ENCODE assay signal across 23 cellular contexts in the genomic region with DNA sequence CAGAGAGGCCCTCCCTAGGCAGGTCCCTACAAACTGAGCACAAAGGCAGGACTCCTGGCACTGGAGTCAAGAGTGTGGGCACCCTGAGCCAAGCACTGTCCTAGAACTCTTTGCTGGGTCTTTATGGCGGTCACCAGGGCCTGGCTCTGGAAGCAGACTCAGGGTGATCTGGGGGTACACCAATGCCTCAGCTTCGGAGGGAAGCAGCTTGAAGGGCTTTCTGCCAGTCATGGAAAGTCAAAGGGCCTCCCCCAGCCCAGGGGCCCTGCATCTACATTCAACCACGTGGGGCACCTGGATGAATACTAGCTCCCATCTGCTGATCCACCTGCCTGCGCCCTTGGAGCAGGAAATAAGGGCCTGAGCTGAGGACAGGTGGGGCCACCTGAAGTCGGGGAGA. TPM values are rescaled to one million over a fixed set of nuclear protein-coding genes. Genes with fewer than 3 reads are reported as not detected.
DNase-seq lines count a peak whose midpoint lies in the region; ATAC-seq and TF ChIP-seq lines count a peak whose summit lies in the region.
"Had no signal": no experiment of that assay in that cellular context is flagged by ENCODE, and none has a peak within 500 bp of the region (broad histone marks: within the 10 kb centered on the region; RNA-seq: fewer than 3 reads in every experiment).

No MANE protein-coding gene starts in this region.

- ATAC-seq in Right ventricle myocardium inferior = no peak
- ATAC-seq in stimulated activated effector memory CD8-positive, alpha-beta T cell treated with anti-CD3 and anti-CD28 coated beads, Interleukin-12 subunit alpha, Interleukin-12 subunit beta, amount 100 ng/mL, for 72 hours = no peak
- no peak for ATAC-seq in CD4-positive, alpha-beta T cell (ENCODE audit: poor library complexity)
- no peak for ATAC-seq in HG02840 (IDR thresholded peaks at IDR 0.05; ENCODE audit: low FRiP score, unreplicated experiment)
- no peak for ATAC-seq in natural killer cell
- ATAC-seq: HCT116 had no signal

- no peak overlapping the region for H3K4me3 ChIP-seq in left ventricle myocardium inferior
- H3K4me3 ChIP-seq in coronary artery = no peak overlapping the region
- H3K4me3 ChIP-seq: BLaER1 had no signal

- H3K27me3 Mint-ChIP-seq in CD4-positive, alpha-beta T cell = peaks cover 9% of the 10 kb centered on the region
- H3K27me3 Mint-ChIP-seq in natural killer cell (ENCODE audit: low read depth in 2 of 2) = peaks cover 11 to 13% of the 10 kb centered on the region in 2 donors

- TF ChIP-seq CTCF in left ventricle myocardium inferior (IDR thresholded peaks at IDR 0.05; ENCODE audit: borderline replicate concordance) = no peak
- TF ChIP-seq CTCF in coronary artery (IDR thresholded peaks at IDR 0.05) = no peak
- TF ChIP-seq CTCF in CD4-positive, alpha-beta T cell (IDR thresholded peaks at IDR 0.05) = no peak
- TF ChIP-seq CTCF in natural killer cell (IDR thresholded peaks at IDR 0.05) = no peak

- no peaks in the 10 kb centered on the region for H3K36me3 Mint-ChIP-seq in stimulated activated effector memory CD8-positive, alpha-beta T cell treated with anti-CD3 and anti-CD28 coated beads, Interleukin-12 subunit alpha, Interleukin-12 subunit beta, amount 100 ng/mL, for 72 hours
- H3K36me3 Mint-ChIP-seq in CD4-positive, alpha-beta T cell (ENCODE audit: low read depth) = no peaks in the 10 kb centered on the region
- no peaks in the 10 kb centered on the region for H3K36me3 Mint-ChIP-seq in natural killer cell
- H3K36me3 Mint-ChIP-seq: CD4-positive, CD25-positive, alpha-beta regulatory T cell; CD8-positive, alpha-beta memory T cell had no signal

- DNase-seq in Right ventricle myocardium inferior (ENCODE audit: missing footprints) (peak; percentile 48), left ventricle myocardium inferior (no peak), coronary artery (ENCODE audit: low spot score) (peak; percentile 60), islet precursor cell (peak; percentile 36), natural killer cell (no peak)
- no peak for DNase-seq in stimulated activated effector memory CD8-positive, alpha-beta T cell treated with anti-CD3 and anti-CD28 coated beads, Interleukin-12 subunit alpha, Interleukin-12 subunit beta, amount 100 ng/mL, for 72 hours (ENCODE audit: low spot score in 2 of 2)
- no peak for DNase-seq in CD4-positive, alpha-beta T cell
- DNase-seq: Calu3; CD4-positive, CD25-positive, alpha-beta regulatory T cell; CD8-positive, alpha-beta memory T cell; DMS53; DMS79 treated with DMSO at 0.1 percent for 48 hours; GF-D8; H9 had no signal

- peak overlapping the region; percentile 48 for H3K27ac Mint-ChIP-seq in stimulated activated effector memory CD8-positive, alpha-beta T cell treated with anti-CD3 and anti-CD28 coated beads, Interleukin-12 subunit alpha, Interleukin-12 subunit beta, amount 100 ng/mL, for 72 hours
- no peak overlapping the region for H3K27ac Mint-ChIP-seq in CD4-positive, alpha-beta T cell
- no peak overlapping the region for H3K27ac Mint-ChIP-seq in natural killer cell
- H3K27ac Mint-ChIP-seq: B cell had no signal

- H3K4me1 Mint-ChIP-seq in stimulated activated effector memory CD8-positive, alpha-beta T cell treated with anti-CD3 and anti-CD28 coated beads, Interleukin-12 subunit alpha, Interleukin-12 subunit beta, amount 100 ng/mL, for 72 hours = no peaks in the 10 kb centered on the region
- H3K4me1 Mint-ChIP-seq in CD4-positive, alpha-beta T cell (ENCODE audit: low read depth) = no peaks in the 10 kb centered on the region
- no peaks in the 10 kb centered on the region for H3K4me1 Mint-ChIP-seq in natural killer cell
- H3K4me1 Mint-ChIP-seq: B cell; CD4-positive, CD25-positive, alpha-beta regulatory T cell; CD8-positive, alpha-beta memory T cell had no signal

- peaks cover 9% of the 10 kb centered on the region for H3K4me1 ChIP-seq in left ventricle myocardium inferior

- no peak overlapping the region for H3K4me3 Mint-ChIP-seq in stimulated activated effector memory CD8-positive, alpha-beta T cell treated with anti-CD3 and anti-CD28 coated beads, Interleukin-12 subunit alpha, Interleukin-12 subunit beta, amount 100 ng/mL, for 72 hours
- no peak overlapping the region for H3K4me3 Mint-ChIP-seq in CD4-positive, alpha-beta T cell
- no peak overlapping the region for H3K4me3 Mint-ChIP-seq in natural killer cell
- H3K4me3 Mint-ChIP-seq: B cell; CD4-positive, CD25-positive, alpha-beta regulatory T cell; CD8-positive, alpha-beta memory T cell; H9 had no signal

- no peaks in the 10 kb centered on the region for H3K9me3 ChIP-seq in left ventricle myocardium inferior (replicated peaks)
- no peaks in the 10 kb centered on the region for H3K9me3 ChIP-seq in CD4-positive, alpha-beta T cell (ENCODE audit: control insufficient read depth, low read length)

- H3K27ac ChIP-seq in left ventricle myocardium inferior (replicated peaks) (no peak overlapping the region), coronary artery (no peak overlapping the region)
- H3K27ac ChIP-seq in CD4-positive, alpha-beta T cell (ENCODE audit: low read depth, low read length) = no peak overlapping the region
- H3K27ac ChIP-seq: 22Rv1, BLaER1, C4-2B had no signal

- POLR2A ChIA-PET in CD4-positive, alpha-beta T cell (lab: Charles Lee) = no interaction called here

- no peaks in the 10 kb centered on the region for H3K36me3 ChIP-seq in left ventricle myocardium inferior
- H3K36me3 ChIP-seq: BLaER1 had no signal

- no peaks in the 10 kb centered on the region for H3K9me3 Mint-ChIP-seq in stimulated activated effector memory CD8-positive, alpha-beta T cell treated with anti-CD3 and anti-CD28 coated beads, Interleukin-12 subunit alpha, Interleukin-12 subunit beta, amount 100 ng/mL, for 72 hours
- H3K9me3 Mint-ChIP-seq in CD4-positive, alpha-beta T cell = no peaks in the 10 kb centered on the region
- no peaks in the 10 kb centered on the region for H3K9me3 Mint-ChIP-seq in natural killer cell
- H3K9me3 Mint-ChIP-seq: H9 had no signal

- CTCF ChIA-PET in CD4-positive, alpha-beta T cell (lab: Charles Lee) = no interaction called here

- intact Hi-C loops in Right ventricle myocardium inferior (cut with DNase I) (no loop called here), left ventricle myocardium inferior (cut with micrococcal nuclease) (no loop called here), natural killer cell (cut with micrococcal nuclease) (no loop called here)
- intact Hi-C loops in CD4-positive, alpha-beta T cell (cut with DNase I, micrococcal nuclease) = no loop called here

- peaks cover 31% of the 10 kb centered on the region for H3K27me3 ChIP-seq in left ventricle myocardium inferior (ENCODE audit: low read depth)
- H3K27me3 ChIP-seq in CD4-positive, alpha-beta T cell (ENCODE audit: control insufficient read depth, insufficient read depth, low read length) = peaks cover 13% of the 10 kb centered on the region
- H3K27me3 ChIP-seq: BLaER1 had no signal

RNA-seq across cellular contexts. Expression of gene EPB42, which starts 7.4 kb away (rescaled TPM):
- 0.57 TPM for total RNA-seq in Right ventricle myocardium inferior
- total RNA-seq in left ventricle myocardium inferior = not detected
- not detected for total RNA-seq in CD4-positive, alpha-beta T cell
- not detected for total RNA-seq in natural killer cell
- total RNA-seq: B cell; Calu3; CD4-positive, CD25-positive, alpha-beta regulatory T cell; CD8-positive, alpha-beta memory T cell; Daoy; G401; H4; H9 had no signal

RNA-seq across cellular contexts. Expression of gene CCNDBP1, which starts 28.3 kb away (rescaled TPM):
- 54.6 TPM for total RNA-seq in Right ventricle myocardium inferior
- 54.4 TPM for total RNA-seq in left ventricle myocardium inferior
- 100 to 1,000 TPM in 1 of 2 experiments, 10 to 100 TPM in 1; 92.3 to 103 TPM for total RNA-seq in CD4-positive, alpha-beta T cell
- 100 to 1,000 TPM; 120 to 150 (median 129) TPM for total RNA-seq in natural killer cell

RNA-seq across cellular contexts. Expression of gene TGM5, which starts 53.3 kb away (rescaled TPM):
- total RNA-seq in Right ventricle myocardium inferior (not detected), left ventricle myocardium inferior (not detected), natural killer cell (not detected)
- not detected for total RNA-seq in CD4-positive, alpha-beta T cell
- total RNA-seq: Calu3; CD4-positive, CD25-positive, alpha-beta regulatory T cell; Daoy; G401; H4; H9 had no signal

Comparison
In these comparisons a context has a peak if more than half of its experiments do, and no peak if none do; other contexts are left out.
1. DNase-seq: peak in Right ventricle myocardium inferior (single experiment), coronary artery (single experiment) and islet precursor cell (single experiment); none in left ventricle myocardium inferior (single experiment), stimulated activated effector memory CD8-positive, alpha-beta T cell treated with anti-CD3 and anti-CD28 coated beads, Interleukin-12 subunit alpha, Interleukin-12 subunit beta, amount 100 ng/mL, for 72 hours (0 of 2), CD4-positive, alpha-beta T cell (0 of 10) and natural killer cell (single experiment).